In genomic region chr3:14371573-14372474, GRCh38 we compare ENCODE assay signal across 8 cellular contexts. TPM values are rescaled to one million over a fixed set of nuclear protein-coding genes. Genes with fewer than 3 reads are reported as not detected.
DNase-seq lines count a peak whose midpoint lies in the region; ATAC-seq and TF ChIP-seq lines count a peak whose summit lies in the region.

No MANE protein-coding gene starts in this region.

- intact Hi-C loops in posterior vena cava (cut with DNase I), result no loop called here

- H3K4me3 ChIP-seq in fibroblast of mammary gland (ENCODE audit: control insufficient read depth, low read depth, low read length), result no peak overlapping the region

- no peak for TF ChIP-seq CTCF in GM10248 (IDR thresholded peaks at IDR 0.05; ENCODE audit: control extremely low read depth, extremely low read depth, low read depth, missing control alignments)
- TF ChIP-seq CTCF in fibroblast of mammary gland (conservative IDR thresholded peaks at IDR 0.05; ENCODE audit: control insufficient read depth, insufficient read depth, low read depth, low read length), result no peak

- DNase-seq in GM10248 (ENCODE audit: extremely low spot score) (peak; percentile 43), HuH-7 (ENCODE audit: low spot score) (peak; percentile 82), RPMI8226 (peak; percentile 98), fibroblast of mammary gland (ENCODE audit: low read depth) (peak; percentile 43), posterior vena cava (ENCODE audit: low spot score) (peak; percentile 93), GM19238 (ENCODE audit: insufficient read length, low spot score) (no peak)
- no peak for DNase-seq in stimulated activated CD4-positive, alpha-beta T cell treated with anti-CD3 and anti-CD28 coated beads, Interleukin-1b, Interleukin-23, amount 100 ng/mL, for 48 hours

- POLR2A ChIA-PET in GM10248 (lab: Yijun Ruan, JAX), result no interaction called here

- CTCF ChIA-PET in GM10248 (lab: Yijun Ruan, JAX), result no interaction called here

- ATAC-seq in HG03457 (IDR thresholded peaks at IDR 0.05; ENCODE audit: unreplicated experiment), result no peak

RNA-seq across cellular contexts. Expression of gene SLC6A6, which starts 30.6 kb away (rescaled TPM):
- total RNA-seq in posterior vena cava, result 10 to 100 TPM; 13.3 to 23.6 TPM

Comparison
In these comparisons a context has a peak if more than half of its experiments do, and no peak if none do; other contexts are left out.
1. DNase-seq: peak in GM10248 (single experiment), HuH-7 (single experiment), RPMI8226 (single experiment), fibroblast of mammary gland (single experiment) and posterior vena cava (single experiment); none in stimulated activated CD4-positive, alpha-beta T cell treated with anti-CD3 and anti-CD28 coated beads, Interleukin-1b, Interleukin-23, amount 100 ng/mL, for 48 hours (single experiment) and GM19238 (single experiment).